In the genomic region with DNA sequence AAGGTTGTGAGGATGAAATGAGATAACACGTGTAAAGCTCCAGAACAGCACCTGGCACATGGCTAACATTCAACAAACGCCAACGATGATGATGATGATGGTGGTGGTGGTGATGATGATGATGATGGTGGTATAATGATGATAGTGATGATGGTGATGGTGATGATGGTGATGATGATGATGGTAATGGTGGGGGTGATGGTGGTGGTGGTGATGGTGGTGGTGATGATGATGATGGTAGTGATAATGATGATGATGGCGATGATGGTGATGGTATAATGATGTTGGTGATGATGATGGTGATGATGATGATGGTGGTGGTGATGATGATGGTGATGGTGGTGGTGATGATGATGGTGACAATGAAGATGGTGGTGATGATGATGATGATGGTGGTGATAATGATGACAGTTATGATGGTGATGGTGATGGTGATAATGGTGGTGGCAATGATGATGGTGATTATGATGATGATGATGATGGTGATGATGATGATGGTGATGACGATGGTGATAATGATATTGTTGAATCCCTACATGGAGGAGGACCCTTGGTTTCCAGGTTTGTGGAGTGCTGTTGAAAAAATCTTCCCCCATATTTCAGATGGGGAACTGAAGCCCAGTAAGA, we compare ENCODE assay signal across 25 cellular contexts. TPM values are rescaled to one million over a fixed set of nuclear protein-coding genes. Genes with fewer than 3 reads are reported as not detected.
"Had no signal": no experiment of that assay in that cellular context is flagged by ENCODE, and none has a peak within 500 bp of the region (broad histone marks: within the 10 kb centered on the region; RNA-seq: fewer than 3 reads in every experiment).

No MANE protein-coding gene starts in this region.

- H3K4me3 Mint-ChIP-seq: activated CD4-positive, alpha-beta T cell treated with anti-CD3 and anti-CD28 coated beads for 36 hours; activated T-cell treated with anti-CD3 and anti-CD28 coated beads, Interleukin-2, amount 50 U/mL, for 72 hours; natural killer cell; T-helper 2 cell treated with Interferon-gamma antibody and Interleukin-4, amounts not matched to agents 5 μg/mL and 100 μg/mL, for 36 hours had no signal

- H3K4me1 ChIP-seq: colonic mucosa, gastrocnemius medialis, testis, uterus had no signal

- H3K36me3 ChIP-seq: cardiac muscle cell, colonic mucosa, gastrocnemius medialis, left ventricle myocardium inferior, spleen, uterus had no signal

- H2AFZ ChIP-seq: hepatocyte had no signal

- H3K27ac Mint-ChIP-seq: activated CD4-positive, alpha-beta T cell treated with anti-CD3 and anti-CD28 coated beads for 36 hours; activated naive CD4-positive, alpha-beta T cell treated with anti-CD3 and anti-CD28 coated beads, Interleukin-2, amount 50 U/mL, for 72 hours; activated T-cell treated with anti-CD3 and anti-CD28 coated beads, Interleukin-2, amount 50 U/mL, for 72 hours; natural killer cell; T-helper 2 cell treated with Interferon-gamma antibody and Interleukin-4, amounts not matched to agents 5 μg/mL and 100 μg/mL, for 36 hours had no signal

- H3K9me3 ChIP-seq: colonic mucosa, gastrocnemius medialis, testis, uterus had no signal

- H3K4me1 Mint-ChIP-seq: natural killer cell had no signal

- H3K27ac ChIP-seq: cardiac muscle cell, colonic mucosa, gastrocnemius medialis, hepatocyte, left ventricle myocardium inferior, spleen, testis, uterus had no signal

- H3K4me3 ChIP-seq: cardiac muscle cell, colonic mucosa, gastrocnemius medialis, hepatocyte, left ventricle myocardium inferior, lung, spleen, testis, uterus had no signal

- H3K9me3 Mint-ChIP-seq: natural killer cell; T-helper 2 cell treated with Interferon-gamma antibody and Interleukin-4, amounts not matched to agents 5 μg/mL and 100 μg/mL, for 36 hours had no signal

- H3K36me3 Mint-ChIP-seq: natural killer cell had no signal

- H3K27me3 ChIP-seq: testis, uterus had no signal

- DNase-seq: activated CD4-positive, alpha-beta T cell treated with anti-CD3 and anti-CD28 coated beads, Interleukin-2, amount 50 U/mL, for 4 hours; activated CD4-positive, CD25-positive, alpha-beta regulatory T cell; activated naive CD4-positive, alpha-beta T cell; activated T-cell treated with anti-CD3 and anti-CD28 coated beads for 4 hours; cerebellar nuclear complex; effector CD8-positive, alpha-beta T cell; gastrocnemius medialis; left ventricle myocardium inferior; spleen; stimulated activated naive CD4-positive, alpha-beta T cell treated with Interleukin-2 at 50 U/mL for 16 hours; uterus had no signal

- H3K79me2 ChIP-seq: hepatocyte had no signal

RNA-seq across cellular contexts. Expression of a gene that starts 54.1 kb away (rescaled TPM):
- total RNA-seq: activated CD4-positive, alpha-beta T cell treated with anti-CD3 and anti-CD28 coated beads for 36 hours; activated naive CD4-positive, alpha-beta T cell treated with anti-CD3 and anti-CD28 coated beads, Interleukin-2, amount 50 U/mL, for 72 hours; activated T-cell treated with anti-CD3 and anti-CD28 coated beads, Interleukin-2, amount 50 U/mL, for 72 hours; colonic mucosa; dermis microvascular lymphatic vessel endothelial cell; epithelial cell of proximal tubule; gastrocnemius medialis; left ventricle myocardium inferior; natural killer cell; omental fat pad; right cardiac atrium; uterus had no signal
- polyA plus RNA-seq: cardiac muscle cell, hepatocyte had no signal
